ENCODE assay signal across 2 cellular contexts in genomic region chr6:159008656-159009288, GRCh38.
TF ChIP-seq lines count a peak whose summit lies in the region.

No MANE protein-coding gene starts in this region.

TF ChIP-seq in GM12878, 131 proteins besides CTCF, POLR2A, EP300 and RAD21 (continued from another document):
- TF ChIP-seq, protein P1, sequence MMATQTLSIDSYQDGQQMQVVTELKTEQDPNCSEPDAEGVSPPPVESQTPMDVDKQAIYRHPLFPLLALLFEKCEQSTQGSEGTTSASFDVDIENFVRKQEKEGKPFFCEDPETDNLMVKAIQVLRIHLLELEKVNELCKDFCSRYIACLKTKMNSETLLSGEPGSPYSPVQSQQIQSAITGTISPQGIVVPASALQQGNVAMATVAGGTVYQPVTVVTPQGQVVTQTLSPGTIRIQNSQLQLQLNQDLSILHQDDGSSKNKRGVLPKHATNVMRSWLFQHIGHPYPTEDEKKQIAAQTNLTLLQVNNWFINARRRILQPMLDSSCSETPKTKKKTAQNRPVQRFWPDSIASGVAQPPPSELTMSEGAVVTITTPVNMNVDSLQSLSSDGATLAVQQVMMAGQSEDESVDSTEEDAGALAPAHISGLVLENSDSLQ (IDR thresholded peaks at IDR 0.05): peak; percentile 67
- TF ChIP-seq NR2F1 (conservative IDR thresholded peaks at IDR 0.05) (0 out of 2 replicates have a peak, but pooled peaks have one; percentile 54), HDGF (IDR thresholded peaks at IDR 0.05) (peak; percentile 90), SMC3 (IDR thresholded peaks at IDR 0.05; ENCODE audit: borderline replicate concordance, low read length) (peak; percentile 74), NBN (IDR thresholded peaks at IDR 0.05) (peak; percentile 78), BHLHE40 (IDR thresholded peaks at IDR 0.05; ENCODE audit: borderline replicate concordance in 1 of 2, low read depth in 2 of 2, low read length in 1 of 2) (peak in 1 of 2 experiments; percentile 6; a peak in 1 of 4 replicates), RB1 (IDR thresholded peaks at IDR 0.05; ENCODE audit: borderline replicate concordance) (peak; percentile 27; the same call in 1 of the 2 replicates), TCF12 (IDR thresholded peaks at IDR 0.05; ENCODE audit: low read depth, low read length) (no peak), SP1 (IDR thresholded peaks at IDR 0.05; ENCODE audit: low read depth, low read length) (no peak), BRCA1 (IDR thresholded peaks at IDR 0.05; ENCODE audit: low read depth, low read length) (no peak), MLLT1 (IDR thresholded peaks at IDR 0.05) (peak; percentile 52; the same call in 1 of the 2 replicates), ATF7 (IDR thresholded peaks at IDR 0.05; ENCODE audit: low read depth) (peak; percentile 31; the same call in 1 of the 2 replicates)
- TF ChIP-seq, protein P2, sequence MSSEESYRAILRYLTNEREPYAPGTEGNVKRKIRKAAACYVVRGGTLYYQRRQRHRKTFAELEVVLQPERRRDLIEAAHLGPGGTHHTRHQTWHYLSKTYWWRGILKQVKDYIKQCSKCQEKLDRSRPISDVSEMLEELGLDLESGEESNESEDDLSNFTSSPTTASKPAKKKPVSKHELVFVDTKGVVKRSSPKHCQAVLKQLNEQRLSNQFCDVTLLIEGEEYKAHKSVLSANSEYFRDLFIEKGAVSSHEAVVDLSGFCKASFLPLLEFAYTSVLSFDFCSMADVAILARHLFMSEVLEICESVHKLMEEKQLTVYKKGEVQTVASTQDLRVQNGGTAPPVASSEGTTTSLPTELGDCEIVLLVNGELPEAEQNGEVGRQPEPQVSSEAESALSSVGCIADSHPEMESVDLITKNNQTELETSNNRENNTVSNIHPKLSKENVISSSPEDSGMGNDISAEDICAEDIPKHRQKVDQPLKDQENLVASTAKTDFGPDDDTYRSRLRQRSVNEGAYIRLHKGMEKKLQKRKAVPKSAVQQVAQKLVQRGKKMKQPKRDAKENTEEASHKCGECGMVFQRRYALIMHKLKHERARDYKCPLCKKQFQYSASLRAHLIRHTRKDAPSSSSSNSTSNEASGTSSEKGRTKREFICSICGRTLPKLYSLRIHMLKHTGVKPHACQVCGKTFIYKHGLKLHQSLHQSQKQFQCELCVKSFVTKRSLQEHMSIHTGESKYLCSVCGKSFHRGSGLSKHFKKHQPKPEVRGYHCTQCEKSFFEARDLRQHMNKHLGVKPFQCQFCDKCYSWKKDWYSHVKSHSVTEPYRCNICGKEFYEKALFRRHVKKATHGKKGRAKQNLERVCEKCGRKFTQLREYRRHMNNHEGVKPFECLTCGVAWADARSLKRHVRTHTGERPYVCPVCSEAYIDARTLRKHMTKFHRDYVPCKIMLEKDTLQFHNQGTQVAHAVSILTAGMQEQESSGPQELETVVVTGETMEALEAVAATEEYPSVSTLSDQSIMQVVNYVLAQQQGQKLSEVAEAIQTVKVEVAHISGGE (CRISPR knock-in tag; IDR thresholded peaks at IDR 0.05): no peak
- TF ChIP-seq, protein P3, sequence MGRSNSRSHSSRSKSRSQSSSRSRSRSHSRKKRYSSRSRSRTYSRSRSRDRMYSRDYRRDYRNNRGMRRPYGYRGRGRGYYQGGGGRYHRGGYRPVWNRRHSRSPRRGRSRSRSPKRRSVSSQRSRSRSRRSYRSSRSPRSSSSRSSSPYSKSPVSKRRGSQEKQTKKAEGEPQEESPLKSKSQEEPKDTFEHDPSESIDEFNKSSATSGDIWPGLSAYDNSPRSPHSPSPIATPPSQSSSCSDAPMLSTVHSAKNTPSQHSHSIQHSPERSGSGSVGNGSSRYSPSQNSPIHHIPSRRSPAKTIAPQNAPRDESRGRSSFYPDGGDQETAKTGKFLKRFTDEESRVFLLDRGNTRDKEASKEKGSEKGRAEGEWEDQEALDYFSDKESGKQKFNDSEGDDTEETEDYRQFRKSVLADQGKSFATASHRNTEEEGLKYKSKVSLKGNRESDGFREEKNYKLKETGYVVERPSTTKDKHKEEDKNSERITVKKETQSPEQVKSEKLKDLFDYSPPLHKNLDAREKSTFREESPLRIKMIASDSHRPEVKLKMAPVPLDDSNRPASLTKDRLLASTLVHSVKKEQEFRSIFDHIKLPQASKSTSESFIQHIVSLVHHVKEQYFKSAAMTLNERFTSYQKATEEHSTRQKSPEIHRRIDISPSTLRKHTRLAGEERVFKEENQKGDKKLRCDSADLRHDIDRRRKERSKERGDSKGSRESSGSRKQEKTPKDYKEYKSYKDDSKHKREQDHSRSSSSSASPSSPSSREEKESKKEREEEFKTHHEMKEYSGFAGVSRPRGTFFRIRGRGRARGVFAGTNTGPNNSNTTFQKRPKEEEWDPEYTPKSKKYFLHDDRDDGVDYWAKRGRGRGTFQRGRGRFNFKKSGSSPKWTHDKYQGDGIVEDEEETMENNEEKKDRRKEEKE (IDR thresholded peaks at IDR 0.05): no peak
TF ChIP-seq in GM12878: peak in this region for 9.

TF ChIP-seq in liver, 16 proteins besides CTCF, POLR2A, EP300 and RAD21 (continued from another document):
- TF ChIP-seq REST (IDR thresholded peaks at IDR 0.05): no peak
- no peak for TF ChIP-seq MAX (IDR thresholded peaks at IDR 0.05)
